8 cellular contexts compared by ENCODE assay signal in genomic region chr5:64784451-64785025, GRCh38. TPM values are rescaled to one million over a fixed set of nuclear protein-coding genes. Genes with fewer than 3 reads are reported as not detected.
DNase-seq lines count a peak whose midpoint lies in the region; ATAC-seq and TF ChIP-seq lines count a peak whose summit lies in the region.

No MANE protein-coding gene starts in this region.

- no peaks in the 10 kb centered on the region for H3K4me1 ChIP-seq in left lung

- in situ Hi-C loops in ACHN (cut with HindIII; ENCODE audit: low pct_ligation_motif_present, low pct_unique_long_range_greater_than_20kb, low sequenced_read_pairs): no loop called here

- intact Hi-C loops in left lung (cut with DNase I): no loop called here

- ATAC-seq in GM18861 (IDR thresholded peaks at IDR 0.05; ENCODE audit: unreplicated experiment) (peak; percentile 77), HG03108 (IDR thresholded peaks at IDR 0.05; ENCODE audit: unreplicated experiment) (peak; percentile 80), left lung (peak; percentile 90)

- peaks cover 0 to 12% of the 10 kb centered on the region in 2 donors for H3K36me3 ChIP-seq in left lung

- no peaks in the 10 kb centered on the region for H3K27me3 ChIP-seq in left lung

- DNase-seq in ACHN: peak; percentile 68
- DNase-seq in NCI-H2227 treated with DMSO at 0.1 percent for 48 hours (lab: John Stamatoyannopoulos, UW): peak; percentile 12
- DNase-seq in activated CD4-positive, CD25-positive, alpha-beta regulatory T cell (lab: John Stamatoyannopoulos, UW): peak; percentile 35 to 60 (median 56)
- DNase-seq in central memory CD4-positive, alpha-beta T cell: peak; percentile 59
- DNase-seq in left lung: peak in 1 of 2 donors; percentile 55
- DNase-seq in stimulated activated CD4-positive, alpha-beta T cell treated with anti-CD3 and anti-CD28 coated beads, Interleukin-4, amount 100 ng/mL, for 48 hours (ENCODE audit: low read depth in 2 of 2): peak; percentile 52 to 62

- H3K4me3 ChIP-seq in left lung: no peak overlapping the region

- TF ChIP-seq CTCF in left lung (IDR thresholded peaks at IDR 0.05): peak; percentile 80 to 82

- no peak overlapping the region for H3K27ac ChIP-seq in left lung

- no peaks in the 10 kb centered on the region for H3K9me3 ChIP-seq in left lung

RNA-seq across cellular contexts. Expression of gene CWC27, which starts 15.8 kb away (rescaled TPM):
- 10 to 100 TPM; 14.3 to 16.4 TPM for total RNA-seq in left lung

RNA-seq across cellular contexts. Expression of gene SREK1IP1, which starts 16.0 kb away (rescaled TPM):
- total RNA-seq in left lung: 10 to 100 TPM; 17.1 to 18.2 TPM
